ENCODE assay signal across 8 cellular contexts in genomic region chr6:33392168-33392947, GRCh38. TPM values are rescaled to one million over a fixed set of nuclear protein-coding genes. Genes with fewer than 3 reads are reported as not detected.
A peak's percentile ranks its signal among the peaks of the same experiment; 100 is the strongest.
DNase-seq lines count a peak whose midpoint lies in the region; ATAC-seq, FAIRE-seq and TF ChIP-seq lines count a peak whose summit lies in the region.

No MANE protein-coding gene starts in this region.

- H3K27me3 ChIP-seq in thoracic aorta (replicated peaks; ENCODE audit: insufficient read depth): no peaks in the 10 kb centered on the region

- H3K9ac ChIP-seq in kidney (ENCODE audit: low read length in 2 of 2): peak overlapping the region; percentile 54 to 55

- H3K4me3 Mint-ChIP-seq in activated T-helper 17 cell treated with anti-CD3 and anti-CD28 coated beads, Interleukin-2, amount 50 U/mL, for 72 hours: peak overlapping the region; percentile 95

- FAIRE-seq in kidney (lab: Jason Lieb, UNC): no peak

- peak overlapping the region; percentile 60 to 63 for H3K4me3 ChIP-seq in kidney (ENCODE audit: low read length in 2 of 2)
- H3K4me3 ChIP-seq in thoracic aorta: peak overlapping the region; percentile 71

- H3K9me3 ChIP-seq in kidney (ENCODE audit: control insufficient read depth in 1 of 2, low read length in 2 of 2): no peaks in the 10 kb centered on the region
- no peaks in the 10 kb centered on the region for H3K9me3 ChIP-seq in thoracic aorta

- intact Hi-C loops in kidney (cut with DNase I): no loop called here

- ATAC-seq in HG03520 (IDR thresholded peaks at IDR 0.05; ENCODE audit: unreplicated experiment) (peak; percentile 6), thoracic aorta (ENCODE audit: insufficient number of reproducible peaks, low FRiP score, low read depth) (no peak)
- ATAC-seq in activated T-helper 17 cell treated with anti-CD3 and anti-CD28 coated beads, Interleukin-2, amount 50 U/mL, for 72 hours (replicated peaks): peak; percentile 59

- H3K27ac ChIP-seq in kidney (ENCODE audit: low read depth in 2 of 2, low read length in 2 of 2) (peak overlapping the region in 1 of 2 donors; percentile 40), thoracic aorta (peak overlapping the region in 1 of 2 donors; percentile 94)

- H3K36me3 Mint-ChIP-seq in activated T-helper 17 cell treated with anti-CD3 and anti-CD28 coated beads, Interleukin-2, amount 50 U/mL, for 72 hours (ENCODE audit: low read depth): peaks cover 52% of the 10 kb centered on the region

- no peaks in the 10 kb centered on the region for H3K9me3 Mint-ChIP-seq in activated T-helper 17 cell treated with anti-CD3 and anti-CD28 coated beads, Interleukin-2, amount 50 U/mL, for 72 hours

- peaks cover 10 to 12% of the 10 kb centered on the region in 2 donors for H3K4me1 ChIP-seq in kidney (ENCODE audit: control insufficient read depth in 1 of 2, insufficient read depth in 1 of 2, low read depth in 1 of 2, low read length in 2 of 2)
- peaks cover 6 to 12% of the 10 kb centered on the region in 2 donors for H3K4me1 ChIP-seq in thoracic aorta (ENCODE audit: control insufficient read depth in 1 of 2, low read depth in 2 of 2)

- H3K27me3 Mint-ChIP-seq in activated T-helper 17 cell treated with anti-CD3 and anti-CD28 coated beads, Interleukin-2, amount 50 U/mL, for 72 hours: no peaks in the 10 kb centered on the region

- H3K27ac Mint-ChIP-seq in activated T-helper 17 cell treated with anti-CD3 and anti-CD28 coated beads, Interleukin-2, amount 50 U/mL, for 72 hours: peak overlapping the region; percentile 92

- H3K4me1 Mint-ChIP-seq in activated T-helper 17 cell treated with anti-CD3 and anti-CD28 coated beads, Interleukin-2, amount 50 U/mL, for 72 hours: peaks cover 32% of the 10 kb centered on the region

- TF ChIP-seq CTCF in kidney (IDR thresholded peaks at IDR 0.05; ENCODE audit: borderline replicate concordance, extremely low read depth, insufficient read depth) (no peak), thoracic aorta (IDR thresholded peaks at IDR 0.05) (no peak)

- DNase-seq in NCI-H2029 (lab: John Stamatoyannopoulos, UW): peak; percentile 12
- no peak for DNase-seq in NCI-H2029 treated with DMSO at 0.1 percent for 48 hours (lab: John Stamatoyannopoulos, UW)
- DNase-seq in kidney: no peak
- no peak for DNase-seq in thoracic aorta (ENCODE audit: low spot score)
- DNase-seq in anterior cingulate cortex (lab: John Stamatoyannopoulos, UW): no peak
- DNase-seq in effector CD4-positive, alpha-beta T cell: no peak

- H3K36me3 ChIP-seq in kidney (ENCODE audit: control insufficient read depth in 1 of 2, insufficient read depth in 2 of 2, low read length in 2 of 2) (no peaks in the 10 kb centered on the region), thoracic aorta (no peaks in the 10 kb centered on the region)

RNA-seq across cellular contexts. Expression of gene KIFC1, which starts 0.7 kb away (rescaled TPM):
- 100 to 1,000 TPM; 101 to 108 TPM for total RNA-seq in activated T-helper 17 cell treated with anti-CD3 and anti-CD28 coated beads, Interleukin-2, amount 50 U/mL, for 72 hours
- total RNA-seq in kidney (2.3 TPM), thoracic aorta (under 1 TPM; 0.81 to 0.85 TPM)
- polyA plus RNA-seq in kidney (ENCODE audit: insufficient read depth, low read depth, low replicate concordance): not detected

RNA-seq across cellular contexts. Expression of gene PHF1, which starts 18.5 kb away (rescaled TPM):
- total RNA-seq in activated T-helper 17 cell treated with anti-CD3 and anti-CD28 coated beads, Interleukin-2, amount 50 U/mL, for 72 hours: 100 to 1,000 TPM in 1 of 2 donors, 10 to 100 TPM in 1; 27.2 to 133 TPM
- total RNA-seq in kidney: 63.8 TPM
- 87.6 TPM for polyA plus RNA-seq in kidney (ENCODE audit: insufficient read depth, low read depth, low replicate concordance)
- 100 to 1,000 TPM in 1 of 2 donors, 10 to 100 TPM in 1; 82.0 to 104 TPM for total RNA-seq in thoracic aorta

RNA-seq across cellular contexts. Expression of gene CUTA, which starts 25.5 kb away (rescaled TPM):
- 100 to 1,000 TPM; 163 to 248 TPM for total RNA-seq in activated T-helper 17 cell treated with anti-CD3 and anti-CD28 coated beads, Interleukin-2, amount 50 U/mL, for 72 hours
- 163 TPM for total RNA-seq in kidney
- polyA plus RNA-seq in kidney (ENCODE audit: insufficient read depth, low read depth, low replicate concordance): 433 TPM
- total RNA-seq in thoracic aorta: 100 to 1,000 TPM in 1 of 2 donors, 10 to 100 TPM in 1; 60.3 to 207 TPM

RNA-seq across cellular contexts. Expression of gene SYNGAP1, which starts 27.5 kb away (rescaled TPM):
- total RNA-seq in activated T-helper 17 cell treated with anti-CD3 and anti-CD28 coated beads, Interleukin-2, amount 50 U/mL, for 72 hours: 100 to 1,000 TPM in 1 of 2 donors, 10 to 100 TPM in 1; 43.2 to 156 TPM
- 17.8 TPM for total RNA-seq in kidney
- polyA plus RNA-seq in kidney (ENCODE audit: insufficient read depth, low read depth, low replicate concordance): 2.7 TPM
- 10 to 100 TPM; 16.2 to 24.6 TPM for total RNA-seq in thoracic aorta

Comparison
In these comparisons a context has a peak if more than half of its experiments do, and no peak if none do; other contexts are left out.
1. RNA of gene KIFC1, which starts 0.7 kb away (total RNA-seq): 101 to 108 TPM in activated T-helper 17 cell treated with anti-CD3 and anti-CD28 coated beads, Interleukin-2, amount 50 U/mL, for 72 hours; 2.3 TPM in kidney (single experiment) and 0.81 to 0.85 TPM in thoracic aorta; every median in the first group is over 10 times any median in the second.